ENCODE assay signal across 8 cellular contexts in genomic region chr12:49538740-49539403, GRCh38. TPM values are rescaled to one million over a fixed set of nuclear protein-coding genes. Genes with fewer than 3 reads are reported as not detected.
DNase-seq lines count a peak whose midpoint lies in the region; ATAC-seq and TF ChIP-seq lines count a peak whose summit lies in the region.

Gene KCNH3, plus strand, starts transcription at chr12:49539030. Its CDS starts 387 bp downstream, at chr12:49539417.

- no peak within 1 kb of the TSS for H3K4ac ChIP-seq in neuronal stem cell (ENCODE audit: low read length)

- H3K23ac ChIP-seq in neuronal stem cell (ENCODE audit: low read depth, low read length, poor library complexity) = peak within 1 kb of the TSS; percentile 66

- H3K27ac ChIP-seq in AG04450 (ENCODE audit: low read depth, low read length) = no peak within 1 kb of the TSS
- no peak within 1 kb of the TSS for H3K27ac ChIP-seq in Karpas-422 (ENCODE audit: low read length)
- H3K27ac ChIP-seq in foreskin keratinocyte = no peak within 1 kb of the TSS
- H3K27ac ChIP-seq in neuronal stem cell (replicated peaks; ENCODE audit: low read length) = no peak within 1 kb of the TSS
- no peak within 1 kb of the TSS for H3K27ac ChIP-seq in stomach smooth muscle (ENCODE audit: low read length)

- no peak within 1 kb of the TSS for H4K8ac ChIP-seq in neuronal stem cell (ENCODE audit: low read depth, low read length)

- H3K9ac ChIP-seq in Karpas-422 (ENCODE audit: low read length) = peak within 1 kb of the TSS; percentile 30; the same call in 1 of the 2 replicates
- H3K9ac ChIP-seq in neuronal stem cell (ENCODE audit: low read depth, low read length, poor library complexity) = no peak within 1 kb of the TSS
- H3K9ac ChIP-seq in stomach smooth muscle (ENCODE audit: low read length in 2 of 2) = no peak within 1 kb of the TSS

- H3K36me3 ChIP-seq in Karpas-422 (ENCODE audit: insufficient read depth, low read length) (no peaks in the 10 kb centered on the region), neuronal stem cell (replicated peaks in 1 of 2; ENCODE audit: control insufficient read depth in 2 of 2, insufficient read depth in 2 of 2, low read length in 2 of 2) (no peaks in the 10 kb centered on the region), stomach smooth muscle (ENCODE audit: control insufficient read depth in 2 of 2, insufficient read depth in 2 of 2, low read length in 2 of 2) (no peaks in the 10 kb centered on the region)

- TF ChIP-seq CTCF in AG04450 (IDR thresholded peaks at IDR 0.05; ENCODE audit: low read depth, low read length) (no peak), foreskin keratinocyte (conservative IDR thresholded peaks at IDR 0.05) (no peak)

- no peaks in the 10 kb centered on the region for H3K9me2 ChIP-seq in Karpas-422 (replicated peaks; ENCODE audit: insufficient read depth, low read length)

- peak within 1 kb of the TSS; percentile 86 for H2BK15ac ChIP-seq in neuronal stem cell (ENCODE audit: low read length)

- H3K18ac ChIP-seq in neuronal stem cell (ENCODE audit: low read length) = peak within 1 kb of the TSS; percentile 83

- no peak within 1 kb of the TSS for H2BK12ac ChIP-seq in neuronal stem cell (ENCODE audit: low read length)

- WGBS in neuronal stem cell (ENCODE audit: extremely low coverage in 2 of 2, insufficient read length in 2 of 2, insufficient replicate concordance in 1 of 2), 2 donors = no CpG with 5 or more reads among the region's 90 CpGs

- DNase-seq in AG04450 (ENCODE audit: low read depth, low spot score) = no peak
- DNase-seq in Karpas-422 = peak; percentile 83
- peak; percentile 64 to 75 for DNase-seq in SHP77 (lab: John Stamatoyannopoulos, UW)
- peak; percentile 86 for DNase-seq in activated gamma-delta T cell (lab: John Stamatoyannopoulos, UW)
- peak in 1 of 2 donors; percentile 30 for DNase-seq in foreskin keratinocyte
- DNase-seq in neuronal stem cell (ENCODE audit: low spot score) = peak; percentile 70

- peak within 1 kb of the TSS; percentile 78 for H3K14ac ChIP-seq in neuronal stem cell (ENCODE audit: low read length)

- H3K79me1 ChIP-seq in neuronal stem cell (ENCODE audit: low read depth, low read length) = no peaks in the 10 kb centered on the region

- H2AFZ ChIP-seq in Karpas-422 (ENCODE audit: low read length) (no peak within 1 kb of the TSS), neuronal stem cell (ENCODE audit: low read length) (peak within 1 kb of the TSS; percentile 88)

- H3K4me1 ChIP-seq in Karpas-422 (ENCODE audit: low read length) = peaks cover 31% of the 10 kb centered on the region
- peaks cover 5% of the 10 kb centered on the region for H3K4me1 ChIP-seq in foreskin keratinocyte
- peaks cover 15 to 18% of the 10 kb centered on the region in 2 donors for H3K4me1 ChIP-seq in neuronal stem cell (ENCODE audit: control insufficient read depth in 2 of 2, insufficient read depth in 1 of 2, low read depth in 1 of 2, low read length in 2 of 2)
- peaks cover 19% of the 10 kb centered on the region for H3K4me1 ChIP-seq in stomach smooth muscle (ENCODE audit: control insufficient read depth, insufficient read depth, low read length)

- no peak within 1 kb of the TSS for H4K91ac ChIP-seq in neuronal stem cell (ENCODE audit: low read depth, low read length, poor library complexity)

- H3K27me3 ChIP-seq in AG04450 (ENCODE audit: control insufficient read depth, insufficient read depth, low read length) = peaks cover 48% of the 10 kb centered on the region
- H3K27me3 ChIP-seq in Karpas-422 (ENCODE audit: low read length) = no peaks in the 10 kb centered on the region
- H3K27me3 ChIP-seq in foreskin keratinocyte = peaks cover 40% of the 10 kb centered on the region
- H3K27me3 ChIP-seq in neuronal stem cell (ENCODE audit: control insufficient read depth in 3 of 3, insufficient read depth in 3 of 3, low read depth in 1 of 3, low read length in 3 of 3) = peaks cover 31 to 85% (median 84%) of the 10 kb centered on the region in 3 experiments
- H3K27me3 ChIP-seq in stomach smooth muscle (ENCODE audit: control insufficient read depth in 1 of 2, insufficient read depth in 2 of 2, low read length in 2 of 2) = peaks cover 30 to 46% of the 10 kb centered on the region in 2 donors

- peak within 1 kb of the TSS; percentile 26 for H2BK120ac ChIP-seq in neuronal stem cell (ENCODE audit: low read depth, low read length)

- ATAC-seq in GM19328 (IDR thresholded peaks at IDR 0.05; ENCODE audit: unreplicated experiment) (peak; percentile 51), foreskin keratinocyte (peak; percentile 47)

- H3K4me3 ChIP-seq in AG04450 (ENCODE audit: low read depth, low read length) (peak within 1 kb of the TSS; percentile 42), Karpas-422 (ENCODE audit: low read length) (peak within 1 kb of the TSS; percentile 60; the same call in 1 of the 2 replicates), neuronal stem cell (ENCODE audit: low read length in 2 of 2) (peak within 1 kb of the TSS; percentile 38 to 64), stomach smooth muscle (ENCODE audit: low read length in 2 of 2) (peak within 1 kb of the TSS; percentile 62 to 73)

- H3K9me3 ChIP-seq in AG04450 (ENCODE audit: control insufficient read depth, insufficient read depth, low read length) (no peaks in the 10 kb centered on the region; the same call in 1 of the 2 replicates), Karpas-422 (ENCODE audit: low read length) (no peaks in the 10 kb centered on the region), neuronal stem cell (replicated peaks in 1 of 2; ENCODE audit: control insufficient read depth in 2 of 2, insufficient read depth in 1 of 2, low read depth in 1 of 2, low read length in 2 of 2) (peaks cover 0 to 2% of the 10 kb centered on the region in 2 donors), stomach smooth muscle (ENCODE audit: control insufficient read depth in 2 of 2, low read length in 2 of 2) (no peaks in the 10 kb centered on the region)

- CTCF ChIA-PET in AG04450 (lab: Charles Lee) = interaction anchor here (2.1 kb wide), 1 partner anchor 181 kb away, joined by 5 read pairs; no protein-coding TSS in a partner anchor

- H2BK5ac ChIP-seq in neuronal stem cell (ENCODE audit: low read length) = no peak within 1 kb of the TSS

- H3K4me2 ChIP-seq in Karpas-422 (ENCODE audit: low read depth, low read length, poor library complexity, severe bottlenecking) (peak within 1 kb of the TSS; percentile 53), neuronal stem cell (ENCODE audit: insufficient read depth, low read length, poor library complexity, severe bottlenecking) (peak within 1 kb of the TSS; percentile 85)

- peak within 1 kb of the TSS; percentile 94 for H2AK5ac ChIP-seq in neuronal stem cell (ENCODE audit: low read depth, low read length)

- 0 out of 2 replicates have a peak, but pooled peaks cover 3% of the 10 kb centered on the region for H4K20me1 ChIP-seq in Karpas-422 (ENCODE audit: insufficient read depth, low read depth, low read length)

- no peaks in the 10 kb centered on the region for H3K79me2 ChIP-seq in Karpas-422 (ENCODE audit: low read length)

- POLR2A ChIA-PET in AG04450 (lab: Yijun Ruan, JAX) = no interaction called here

RNA-seq across cellular contexts. Expression of gene KCNH3, which starts in this region (rescaled TPM):
- polyA plus RNA-seq in AG04450 (2011; rRNA removed) (0.01 and 0.11 TPM in 2 replicates), foreskin keratinocyte (0.16 and 0.29 TPM in 2 replicates)
- not detected in 2 replicates for polyA minus RNA-seq in AG04450 (2011; rRNA and poly(A)+ RNA removed)
- total RNA-seq in Karpas-422 (2014; rRNA removed; shearing (Covaris generic); ENCODE audit: low replicate concordance) = not detected in 2 replicates
- total RNA-seq in foreskin keratinocyte = 0.20 and 0.25 TPM in 2 replicates
- polyA plus RNA-seq in neuronal stem cell (2013, experiment 1 of 2) = 0.36 TPM
- 0.40 TPM for polyA plus RNA-seq in neuronal stem cell (2013, experiment 2 of 2)

Comparison
In these comparisons a context has a peak if more than half of its experiments do, and no peak if none do; other contexts are left out.
1. Peak in DNase-seq, H3K4me3 ChIP-seq, H3K9ac ChIP-seq and H3K4me2 ChIP-seq in Karpas-422; RNA of the gene not detected or under 1 TPM.
2. Peak in ATAC-seq in foreskin keratinocyte; RNA of the gene not detected or under 1 TPM.